In genomic region chr1:29585656-29586055, GRCh38 we compare ENCODE assay signal across 22 cellular contexts.
A peak's percentile ranks its signal among the peaks of the same experiment; 100 is the strongest.
DNase-seq lines count a peak whose midpoint lies in the region; ATAC-seq, FAIRE-seq and TF ChIP-seq lines count a peak whose summit lies in the region.
"Had no signal": no experiment of that assay in that cellular context is flagged by ENCODE, and none has a peak within 500 bp of the region (broad histone marks: within the 10 kb centered on the region; RNA-seq: fewer than 3 reads in every experiment).

No MANE protein-coding gene starts in this region.

- FAIRE-seq in RCC 7860 (lab: Jason Lieb, UNC) = no peak
- FAIRE-seq: A549, GM12891, GM18507, H54 had no signal

- TF ChIP-seq CTCF in right atrium auricular region (IDR thresholded peaks at IDR 0.05) (no peak), coronary artery (IDR thresholded peaks at IDR 0.05) (no peak)

- no peak overlapping the region for H3K27ac ChIP-seq in right atrium auricular region
- H3K27ac ChIP-seq in coronary artery = no peak overlapping the region
- H3K27ac ChIP-seq: A549 had no signal

- DNase-seq in right atrium auricular region (ENCODE audit: low spot score) = peak; percentile 13
- no peak for DNase-seq in Right ventricle myocardium superior
- peak; percentile 65 for DNase-seq in coronary artery (ENCODE audit: low spot score)
- peak; percentile 41 for DNase-seq in islet precursor cell
- no peak for DNase-seq in RCC 7860 (ENCODE audit: low spot score)
- no peak for DNase-seq in activated naive CD4-positive, alpha-beta T cell treated with anti-CD3 and anti-CD28 coated beads, Interleukin-2, amount 50 U/mL, for 16 hours
- DNase-seq: 8988T; ACHN; C1 segment of cervical spinal cord; Calu3; CD4-positive, alpha-beta memory T cell; COR-L47; DMS53; DMS79 treated with DMSO at 0.1 percent for 48 hours; GF-D8; HCEC 1CT had no signal

- H3K4me3 ChIP-seq in right atrium auricular region = no peak overlapping the region
- H3K4me3 ChIP-seq in coronary artery = no peak overlapping the region
- H3K4me3 ChIP-seq: A549, GM23338 had no signal

- no peaks in the 10 kb centered on the region for H3K27me3 ChIP-seq in right atrium auricular region

- no peaks in the 10 kb centered on the region for H3K4me1 ChIP-seq in right atrium auricular region
- H3K4me1 ChIP-seq: A549 had no signal

- intact Hi-C loops in Right ventricle myocardium superior (cut with DNase I) = no loop called here

- H3K9me3 ChIP-seq in right atrium auricular region = no peaks in the 10 kb centered on the region
- H3K9me3 ChIP-seq: A549 had no signal

- H3K36me3 ChIP-seq in right atrium auricular region = no peaks in the 10 kb centered on the region

- ATAC-seq in Right ventricle myocardium superior (ENCODE audit: poor library complexity) = no peak
- ATAC-seq in HG03460 (IDR thresholded peaks at IDR 0.05; ENCODE audit: unreplicated experiment) = no peak
- ATAC-seq: A549, GM23338 had no signal

Comparison
In these comparisons a context has a peak if more than half of its experiments do, and no peak if none do; other contexts are left out.
1. DNase-seq: peak in right atrium auricular region (single experiment), coronary artery (single experiment) and islet precursor cell (single experiment); none in Right ventricle myocardium superior (single experiment), RCC 7860 (single experiment) and activated naive CD4-positive, alpha-beta T cell treated with anti-CD3 and anti-CD28 coated beads, Interleukin-2, amount 50 U/mL, for 16 hours (single experiment).